In the genomic region with DNA sequence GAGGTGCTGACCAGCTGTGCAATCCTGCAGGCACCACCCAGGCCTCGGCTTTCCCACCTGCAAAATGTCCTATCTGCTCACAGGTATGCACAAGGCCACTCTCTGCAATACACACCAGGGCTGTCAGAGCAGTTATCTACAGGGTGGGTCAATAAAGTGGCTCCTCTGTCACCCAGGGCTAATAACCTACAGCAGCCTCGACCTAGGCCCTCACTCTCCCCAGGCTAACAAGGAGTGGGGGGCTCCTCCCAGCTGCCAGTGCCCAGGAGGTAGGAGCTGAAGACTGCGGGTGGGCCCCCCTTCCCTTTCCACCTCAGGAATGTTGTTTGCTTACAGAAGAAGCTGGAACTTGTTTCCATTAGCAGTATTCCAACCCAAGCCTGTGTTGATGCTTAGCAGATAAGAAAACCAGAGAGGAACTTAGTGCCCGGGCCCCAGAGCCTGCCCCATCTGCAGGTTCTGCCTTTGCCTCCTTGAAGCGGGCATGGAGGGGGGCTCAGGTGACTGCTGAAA, we compare ENCODE assay signal across 9 cellular contexts. TPM values are rescaled to one million over a fixed set of nuclear protein-coding genes. Genes with fewer than 3 reads are reported as not detected.
DNase-seq lines count a peak whose midpoint lies in the region; ATAC-seq, FAIRE-seq and TF ChIP-seq lines count a peak whose summit lies in the region.
"Had no signal": no experiment of that assay in that cellular context is flagged by ENCODE, and none has a peak within 500 bp of the region (broad histone marks: within the 10 kb centered on the region; RNA-seq: fewer than 3 reads in every experiment).

No MANE protein-coding gene starts in this region.

- H2AFZ ChIP-seq in HepG2 (ENCODE audit: low read length) = no peak overlapping the region

- peaks cover 54% of the 10 kb centered on the region for H3K36me3 Mint-ChIP-seq in activated CD4-positive, alpha-beta T cell treated with anti-CD3 and anti-CD28 coated beads for 36 hours (ENCODE audit: low read depth)
- H3K36me3 Mint-ChIP-seq in activated naive CD8-positive, alpha-beta T cell treated with anti-CD3 and anti-CD28 coated beads, Interleukin-2, amount 10 ng/mL, durations not matched to agents 7 days and 5 days = peaks cover 22% of the 10 kb centered on the region

- peak overlapping the region; percentile 52 for H3K4me2 ChIP-seq in HepG2 (ENCODE audit: low read depth, low read length)

- DNase-seq in activated CD4-positive, alpha-beta T cell treated with anti-CD3 and anti-CD28 coated beads for 36 hours = no peak
- no peak for DNase-seq in activated CD4-positive, alpha-beta T cell treated with anti-CD3 and anti-CD28 coated beads for 4 hours
- DNase-seq in activated naive CD8-positive, alpha-beta T cell treated with anti-CD3 and anti-CD28 coated beads, Interleukin-2, amount 10 ng/mL, durations not matched to agents 7 days and 5 days = no peak
- no peak for DNase-seq in HepG2 (ENCODE audit: low spot score)
- DNase-seq in suprapubic skin (ENCODE audit: low spot score in 2 of 2) = no peak
- no peak for DNase-seq in SKM-1 treated with dmso at 0.1 percent for 144 hours (lab: John Stamatoyannopoulos, UW; ENCODE audit: unreplicated experiment)
- DNase-seq in occipital lobe (lab: John Stamatoyannopoulos, UW) = no peak
- DNase-seq in G401 (ENCODE audit: low spot score) = no peak

- H3K9me3 ChIP-seq in HepG2 (ENCODE audit: low read length) (no peaks in the 10 kb centered on the region), suprapubic skin (no peaks in the 10 kb centered on the region)

- H3K9me3 Mint-ChIP-seq in activated CD4-positive, alpha-beta T cell treated with anti-CD3 and anti-CD28 coated beads for 36 hours (ENCODE audit: low read depth) = no peaks in the 10 kb centered on the region
- no peaks in the 10 kb centered on the region for H3K9me3 Mint-ChIP-seq in activated naive CD8-positive, alpha-beta T cell treated with anti-CD3 and anti-CD28 coated beads, Interleukin-2, amount 10 ng/mL, durations not matched to agents 7 days and 5 days

- peak overlapping the region; percentile 96 for H3K27ac Mint-ChIP-seq in activated CD4-positive, alpha-beta T cell treated with anti-CD3 and anti-CD28 coated beads for 36 hours
- H3K27ac Mint-ChIP-seq in activated naive CD8-positive, alpha-beta T cell treated with anti-CD3 and anti-CD28 coated beads, Interleukin-2, amount 10 ng/mL, durations not matched to agents 7 days and 5 days = peak overlapping the region; percentile 72

- no TSS peak for BruUV-seq in HepG2 (replicated peaks; lab: Mats Ljungman, UMichigan)

- H3K4me3 ChIP-seq in HepG2 (replicated peaks in 1 of 3; ENCODE audit: insufficient read depth in 1 of 3, low read depth in 2 of 3, low read length in 3 of 3) = peak overlapping the region in 1 of 3 experiments; percentile 30; a peak in 2 of 6 replicates
- H3K4me3 ChIP-seq in suprapubic skin = peak overlapping the region; percentile 15

- H3K36me3 ChIP-seq in HepG2 (replicated peaks in 1 of 2; ENCODE audit: control insufficient read depth in 1 of 2, insufficient read depth in 2 of 2, low read length in 2 of 2) (peaks cover 0 to 7% of the 10 kb centered on the region in 2 experiments; a peak in 1 of 5 replicates), suprapubic skin (no peaks in the 10 kb centered on the region)

- H3K27me3 ChIP-seq in HepG2 (ENCODE audit: control insufficient read depth in 1 of 2, insufficient read depth in 2 of 2, low read length in 2 of 2) = no peaks in the 10 kb centered on the region
- no peaks in the 10 kb centered on the region for H3K27me3 ChIP-seq in suprapubic skin

- TF ChIP-seq CTCF in HepG2 (CRISPR knock-in tag; IDR thresholded peaks at IDR 0.05) = no peak
- TF ChIP-seq CTCF in suprapubic skin (IDR thresholded peaks at IDR 0.05) = no peak

- POLR2A ChIA-PET in activated CD4-positive, alpha-beta T cell treated with anti-CD3 and anti-CD28 coated beads for 36 hours (lab: Charles Lee) = no interaction called here
- POLR2A ChIA-PET in activated naive CD8-positive, alpha-beta T cell treated with anti-CD3 and anti-CD28 coated beads, Interleukin-2, amount 10 ng/mL, durations not matched to agents 7 days and 5 days (lab: Charles Lee) = interaction anchor here (1.1 to 3.1 kb wide), 2 partner anchors 16 to 23 kb away, joined by 3 to 10 read pairs; no protein-coding TSS in a partner anchor
- POLR2A ChIA-PET in HepG2 (lab: Yijun Ruan, JAX) = interaction anchor here (1.3 to 3.3 kb wide), 4 partner anchors 9 to 26 kb away, joined by 3 to 47 read pairs (median 14); a partner anchor contains a TSS

- H4K20me1 ChIP-seq in HepG2 (ENCODE audit: insufficient read depth, low read length) = peaks cover 21% of the 10 kb centered on the region

- H3K4me1 Mint-ChIP-seq in activated CD4-positive, alpha-beta T cell treated with anti-CD3 and anti-CD28 coated beads for 36 hours = peaks cover 98% of the 10 kb centered on the region
- H3K4me1 Mint-ChIP-seq in activated naive CD8-positive, alpha-beta T cell treated with anti-CD3 and anti-CD28 coated beads, Interleukin-2, amount 10 ng/mL, durations not matched to agents 7 days and 5 days = peaks cover 82% of the 10 kb centered on the region

- no peak for TF ChIP-seq RAD21 in HepG2 (CRISPR knock-in tag; IDR thresholded peaks at IDR 0.05)

- intact Hi-C loops in activated CD4-positive, alpha-beta T cell treated with anti-CD3 and anti-CD28 coated beads for 36 hours (cut with DNase I, micrococcal nuclease) = loop anchor here in 1 of 2 experiments (10.0 kb wide), 1 partner anchor 884 kb away; a partner anchor contains a TSS
- intact Hi-C loops in HepG2 (cut with micrococcal nuclease; ENCODE audit: unreplicated experiment) = loop anchor here (2.0 kb wide), 1 partner anchor 74 kb away; no protein-coding TSS in a partner anchor

- H3K27me3 Mint-ChIP-seq in activated CD4-positive, alpha-beta T cell treated with anti-CD3 and anti-CD28 coated beads for 36 hours = no peaks in the 10 kb centered on the region
- H3K27me3 Mint-ChIP-seq in activated naive CD8-positive, alpha-beta T cell treated with anti-CD3 and anti-CD28 coated beads, Interleukin-2, amount 10 ng/mL, durations not matched to agents 7 days and 5 days = no peaks in the 10 kb centered on the region

- CTCF ChIA-PET in activated CD4-positive, alpha-beta T cell treated with anti-CD3 and anti-CD28 coated beads for 36 hours (lab: Charles Lee) = interaction anchor here (0.6 kb wide), 1 partner anchor 69 kb away, joined by 3 read pairs; no protein-coding TSS in a partner anchor
- CTCF ChIA-PET in HepG2 (lab: Yijun Ruan, JAX; ENCODE audit: low intra/inter-chr PET ratio, low total read pairs) = no interaction called here

- in situ Hi-C loops in HepG2 (cut with HindIII; ENCODE audit: extremely low pct_ligation_motif_present, low pct_unique_long_range_greater_than_20kb) = no loop called here
- in situ Hi-C loops in G401 (cut with HindIII; ENCODE audit: low sequenced_read_pairs) = no loop called here

- TF ChIP-seq POLR2A in HepG2 (IDR thresholded peaks at IDR 0.05; ENCODE audit: insufficient read depth in 1 of 2, low read depth in 2 of 2, low read length in 2 of 2) (no peak), suprapubic skin (IDR thresholded peaks at IDR 0.05) (no peak)

- 25% methylated on average over 2 of the region's 5 CpGs for WGBS in HepG2 (ENCODE audit: low lambda C conversion rate)
- 33% methylated on average over 5 of the region's 5 CpGs for WGBS in suprapubic skin

- FAIRE-seq in HepG2 (lab: Jason Lieb, UNC) = no peak
- FAIRE-seq: A204.1 had no signal

- peak overlapping the region; percentile 31 for H3K9ac ChIP-seq in HepG2 (ENCODE audit: insufficient read depth, low read depth, low read length)

- no peak overlapping the region for H3K4me3 Mint-ChIP-seq in activated CD4-positive, alpha-beta T cell treated with anti-CD3 and anti-CD28 coated beads for 36 hours
- peak overlapping the region; percentile 61 for H3K4me3 Mint-ChIP-seq in activated naive CD8-positive, alpha-beta T cell treated with anti-CD3 and anti-CD28 coated beads, Interleukin-2, amount 10 ng/mL, durations not matched to agents 7 days and 5 days

- ATAC-seq in activated CD4-positive, alpha-beta T cell treated with anti-CD3 and anti-CD28 coated beads for 36 hours = no peak
- ATAC-seq in activated naive CD8-positive, alpha-beta T cell treated with anti-CD3 and anti-CD28 coated beads, Interleukin-2, amount 10 ng/mL, durations not matched to agents 7 days and 5 days (ENCODE audit: low read depth) = no peak
- peak; percentile 70 for ATAC-seq in HepG2

- H3K4me1 ChIP-seq in HepG2 (ENCODE audit: insufficient read depth, low read length) (peaks cover 100% of the 10 kb centered on the region), suprapubic skin (peaks cover 95% of the 10 kb centered on the region)

- H3K79me2 ChIP-seq in HepG2 (ENCODE audit: insufficient read depth, low read length) = peaks cover 93% of the 10 kb centered on the region

- H3K27ac ChIP-seq in HepG2 (ENCODE audit: extremely low read length, insufficient read depth, low read length) (peak overlapping the region; percentile 76), suprapubic skin (peak overlapping the region; percentile 18)

- TF ChIP-seq EP300 in HepG2 (IDR thresholded peaks at IDR 0.05; ENCODE audit: low read depth in 2 of 2, low read length in 2 of 2) (no peak), HepG2 (CRISPR knock-in tag; IDR thresholded peaks at IDR 0.05; ENCODE audit: borderline replicate concordance) (no peak), suprapubic skin (IDR thresholded peaks at IDR 0.05) (no peak)

RNA-seq across cellular contexts. Expression of a gene that starts 26.8 kb away (rescaled TPM):
- total RNA-seq in activated CD4-positive, alpha-beta T cell treated with anti-CD3 and anti-CD28 coated beads for 36 hours = 100 to 1,000 TPM; 720 to 773 TPM
- total RNA-seq in activated naive CD8-positive, alpha-beta T cell treated with anti-CD3 and anti-CD28 coated beads, Interleukin-2, amount 10 ng/mL, durations not matched to agents 7 days and 5 days = 100 to 1,000 TPM; 803 to 821 TPM
- total RNA-seq in HepG2 (2016; rRNA removed; fragmentation: Illumina TruSeq; extraction: Trizol) (98.5 and 125 TPM in 2 replicates), suprapubic skin (100 to 1,000 TPM; 284 to 323 (median 294) TPM), occipital lobe (34.6 TPM)
- total RNA-seq in HepG2 (2016; cell fraction: cytosol; rRNA removed; fragmentation: Illumina TruSeq; extraction: Trizol; ENCODE audit: low read depth) = 28.5 and 28.7 TPM in 2 replicates
- total RNA-seq in HepG2 (2016; cell fraction: insoluble cytoplasmic fraction; rRNA removed; fragmentation: Illumina TruSeq; extraction: Trizol) = 92.9 and 102 TPM in 2 replicates
- total RNA-seq in HepG2 (2016; cell fraction: membrane; rRNA removed; fragmentation: Illumina TruSeq; extraction: Trizol) = 39.3 and 47.1 TPM in 2 replicates
- 73.0 and 81.6 TPM in 2 replicates for total RNA-seq in HepG2 (2016; cell fraction: nucleus; rRNA removed; fragmentation: Illumina TruSeq; extraction: Trizol)
- polyA plus RNA-seq in HepG2 (2011; rRNA removed) = 50.7 and 60.6 TPM in 2 replicates
- polyA plus RNA-seq in HepG2 (2011; cell fraction: cytosol; rRNA removed) = 31.6 and 39.3 TPM in 2 replicates
- 68.4 and 91.3 TPM in 2 replicates for polyA plus RNA-seq in HepG2 (2011; cell fraction: nucleus; rRNA removed)
- polyA plus RNA-seq in HepG2 (2012) = 88.3 and 93.4 TPM in 2 replicates
- 3.6 and 4.2 TPM in 2 replicates for polyA plus RNA-seq in HepG2 (2016; cell fraction: cytosol; fragmentation: Illumina TruSeq; extraction: Trizol; ENCODE audit: low read depth)
- polyA plus RNA-seq in HepG2 (2016; cell fraction: insoluble cytoplasmic fraction; fragmentation: Illumina TruSeq; extraction: Trizol; ENCODE audit: low read depth) = 72.0 and 110 TPM in 2 replicates
- 8.1 and 11.6 TPM in 2 replicates for polyA plus RNA-seq in HepG2 (2016; cell fraction: membrane; fragmentation: Illumina TruSeq; extraction: Trizol; ENCODE audit: low read depth)
- 106 and 113 TPM in 2 replicates for polyA plus RNA-seq in HepG2 (2016; cell fraction: nucleus; fragmentation: Illumina TruSeq; extraction: Trizol; ENCODE audit: insufficient read depth, low read depth)
- polyA minus RNA-seq in HepG2 (2011; rRNA and poly(A)+ RNA removed; ENCODE audit: low replicate concordance) = 124 and 180 TPM in 2 replicates
- 125 and 176 TPM in 2 replicates for polyA minus RNA-seq in HepG2 (2011; cell fraction: cytosol; rRNA and poly(A)+ RNA removed)
- 61.9 and 97.5 TPM in 2 replicates for polyA minus RNA-seq in HepG2 (2011; cell fraction: nucleus; rRNA and poly(A)+ RNA removed)
- 153 and 185 TPM in 2 replicates for total RNA-seq in G401 (2014; rRNA removed; shearing (Covaris generic))
